Comparison of ENCODE assay signal across 9 cellular contexts in genomic region chr2:9336534-9337354, GRCh38.
DNase-seq lines count a peak whose midpoint lies in the region; ATAC-seq, FAIRE-seq and TF ChIP-seq lines count a peak whose summit lies in the region.
"Had no signal": no experiment of that assay in that cellular context is flagged by ENCODE, and none has a peak within 500 bp of the region (broad histone marks: within the 10 kb centered on the region; RNA-seq: fewer than 3 reads in every experiment).

No MANE protein-coding gene starts in this region.

- no peak overlapping the region for H3K4me3 ChIP-seq in endothelial cell of umbilical vein (replicated peaks in 1 of 3; ENCODE audit: insufficient read depth in 1 of 3, low read depth in 1 of 3, low read length in 3 of 3)

- ATAC-seq in GM19328 (IDR thresholded peaks at IDR 0.05; ENCODE audit: unreplicated experiment), result no peak
- ATAC-seq: Panc1 had no signal

- H3K4me2 ChIP-seq in endothelial cell of umbilical vein (ENCODE audit: insufficient read depth, low read length), result no peak overlapping the region

- no peak for TF ChIP-seq POLR2A in endothelial cell of umbilical vein (IDR thresholded peaks at IDR 0.05; ENCODE audit: low read depth, low read length)

- no peak for TF ChIP-seq CTCF in endothelial cell of umbilical vein (IDR thresholded peaks at IDR 0.05; ENCODE audit: extremely low read depth in 1 of 2, insufficient read depth in 1 of 2, low read depth in 1 of 2, low read length in 2 of 2)

- H3K27me3 ChIP-seq in endothelial cell of umbilical vein (ENCODE audit: control insufficient read depth in 2 of 2, insufficient read depth in 2 of 2, low read length in 2 of 2), result no peaks in the 10 kb centered on the region

- H4K20me1 ChIP-seq in endothelial cell of umbilical vein (replicated peaks; ENCODE audit: control insufficient read depth, extremely low read depth, insufficient read depth, low read length), result no peaks in the 10 kb centered on the region

- CTCF ChIA-PET in endothelial cell of umbilical vein (lab: Charles Lee), result interaction anchor here (1.1 to 1.3 kb wide), 2 partner anchors 74 to 104 kb away, joined by 3 read pairs; no protein-coding TSS in a partner anchor

- POLR2A ChIA-PET in endothelial cell of umbilical vein (lab: Charles Lee), result no interaction called here

- peaks cover 10 to 19% of the 10 kb centered on the region in 2 experiments for H3K36me3 ChIP-seq in endothelial cell of umbilical vein (ENCODE audit: control insufficient read depth in 2 of 2, extremely low read depth in 1 of 2, insufficient read depth in 2 of 2, low read length in 2 of 2)

- no peaks in the 10 kb centered on the region for H3K9me1 ChIP-seq in endothelial cell of umbilical vein (replicated peaks; ENCODE audit: control insufficient read depth, extremely low read depth, insufficient read depth, low read length)

- no peak overlapping the region for H2AFZ ChIP-seq in endothelial cell of umbilical vein (ENCODE audit: low read depth, low read length)

- H3K9me3 ChIP-seq in endothelial cell of umbilical vein (replicated peaks; ENCODE audit: control insufficient read depth, insufficient read depth, low read length), result no peaks in the 10 kb centered on the region

- FAIRE-seq in endothelial cell of umbilical vein (lab: Jason Lieb, UNC), result peak; percentile 72

- H3K79me2 ChIP-seq in endothelial cell of umbilical vein (ENCODE audit: control insufficient read depth, insufficient read depth, low read length), result peaks cover 2% of the 10 kb centered on the region

- no peak overlapping the region for H3K27ac ChIP-seq in endothelial cell of umbilical vein (ENCODE audit: insufficient read depth, low read depth, low read length)

- intact Hi-C loops in endothelial cell of umbilical vein (cut with micrococcal nuclease), result no loop called here

- no peak overlapping the region for H3K9ac ChIP-seq in endothelial cell of umbilical vein (replicated peaks; ENCODE audit: extremely low read depth, insufficient read depth, low read length)

- peaks cover 10% of the 10 kb centered on the region for H3K4me1 ChIP-seq in endothelial cell of umbilical vein (ENCODE audit: control insufficient read depth, extremely low read depth, insufficient read depth, low read length)

- dilution Hi-C loops in endothelial cell of umbilical vein (cut with MboI; ENCODE audit: extremely low pct_ligation_motif_present, low sequenced_read_pairs), result no loop called here

- BruUV-seq in endothelial cell of umbilical vein (replicated peaks; lab: Mats Ljungman, UMichigan), result no TSS peak

- DNase-seq in HT-29 (ENCODE audit: low spot score), result peak; percentile 96
- DNase-seq in NCI-H774 (lab: John Stamatoyannopoulos, UW), result peak; percentile 81
- DNase-seq in endothelial cell of umbilical vein (ENCODE audit: low read depth, low spot score), result peak; percentile 82
- peak; percentile 89 for DNase-seq in renal cortical epithelial cell (ENCODE audit: low read depth)
- no peak for DNase-seq in activated CD4-positive, alpha-beta T cell treated with anti-CD3 and anti-CD28 coated beads, Interleukin-2, amount 50 U/mL, for 48 hours
- no peak for DNase-seq in activated CD8-positive, alpha-beta memory T cell treated with anti-CD3 and anti-CD28 coated beads, Interleukin-2, amount 50 U/mL, for 4 hours
- DNase-seq in stimulated activated CD4-positive, alpha-beta T cell treated with anti-CD3 and anti-CD28 coated beads, Interleukin-12 subunit alpha, Interleukin-12 subunit beta, amount 100 ng/mL, for 4 hours, result no peak

TF ChIP-seq in endothelial cell of umbilical vein, 7 proteins besides CTCF, POLR2A, EP300 and RAD21:
- TF ChIP-seq POLR2AphosphoS5 (IDR thresholded peaks at IDR 0.05; ENCODE audit: insufficient read depth, low read depth, low read length) (no peak), EZH2 (IDR thresholded peaks at IDR 0.05; ENCODE audit: borderline replicate concordance, low read depth, low read length, severe bottlenecking) (no peak), GATA2 (IDR thresholded peaks at IDR 0.05; ENCODE audit: insufficient read depth, insufficient read length, low read depth, low read length) (no peak), MYC (IDR thresholded peaks at IDR 0.05; ENCODE audit: low read depth, low read length) (no peak), JUN (IDR thresholded peaks at IDR 0.05; ENCODE audit: borderline replicate concordance, insufficient read depth, insufficient read length, low read depth) (no peak), FOS (IDR thresholded peaks at IDR 0.05; ENCODE audit: borderline replicate concordance, insufficient read depth, low read length) (no peak)
- TF ChIP-seq, protein P1, sequence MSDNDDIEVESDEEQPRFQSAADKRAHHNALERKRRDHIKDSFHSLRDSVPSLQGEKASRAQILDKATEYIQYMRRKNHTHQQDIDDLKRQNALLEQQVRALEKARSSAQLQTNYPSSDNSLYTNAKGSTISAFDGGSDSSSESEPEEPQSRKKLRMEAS (IDR thresholded peaks at IDR 0.05; ENCODE audit: insufficient read depth, insufficient read length), result no peak

Comparison
In these comparisons a context has a peak if more than half of its experiments do, and no peak if none do; other contexts are left out.
1. DNase-seq: peak in HT-29 (single experiment), NCI-H774 (single experiment), endothelial cell of umbilical vein (single experiment) and renal cortical epithelial cell (single experiment); none in activated CD4-positive, alpha-beta T cell treated with anti-CD3 and anti-CD28 coated beads, Interleukin-2, amount 50 U/mL, for 48 hours (0 of 2), activated CD8-positive, alpha-beta memory T cell treated with anti-CD3 and anti-CD28 coated beads, Interleukin-2, amount 50 U/mL, for 4 hours (single experiment) and stimulated activated CD4-positive, alpha-beta T cell treated with anti-CD3 and anti-CD28 coated beads, Interleukin-12 subunit alpha, Interleukin-12 subunit beta, amount 100 ng/mL, for 4 hours (single experiment).